In genomic region chr11:71999813-72000590, GRCh38 we compare ENCODE assay signal across 10 cellular contexts. TPM values are rescaled to one million over a fixed set of nuclear protein-coding genes. Genes with fewer than 3 reads are reported as not detected.
DNase-seq lines count a peak whose midpoint lies in the region; ATAC-seq, FAIRE-seq and TF ChIP-seq lines count a peak whose summit lies in the region.
"Had no signal": no experiment of that assay in that cellular context is flagged by ENCODE, and none has a peak within 500 bp of the region (broad histone marks: within the 10 kb centered on the region; RNA-seq: fewer than 3 reads in every experiment).

No MANE protein-coding gene starts in this region.

- CTCF ChIA-PET in activated CD8-positive, alpha-beta memory T cell treated with anti-CD3 and anti-CD28 coated beads, Interleukin-2, amount 10 ng/mL, durations not matched to agents 7 days and 5 days (lab: Charles Lee) = interaction anchor here (0.8 to 2.8 kb wide), 8 partner anchors 16 to 184 kb away, joined by 3 to 11 read pairs (median 4); no protein-coding TSS in a partner anchor

- H3K79me2 ChIP-seq in astrocyte (ENCODE audit: insufficient read depth, low read length) = peaks cover 6% of the 10 kb centered on the region

- H3K27ac Mint-ChIP-seq in activated CD8-positive, alpha-beta memory T cell treated with anti-CD3 and anti-CD28 coated beads, Interleukin-2, amount 10 ng/mL, durations not matched to agents 7 days and 5 days = peak overlapping the region; percentile 93
- peak overlapping the region; percentile 18 for H3K27ac Mint-ChIP-seq in astrocyte (ENCODE audit: unreplicated experiment)
- peak overlapping the region; percentile 40 for H3K27ac Mint-ChIP-seq in mesothelial cell of epicardium
- no peak overlapping the region for H3K27ac Mint-ChIP-seq in endodermal cell

- H3K27ac ChIP-seq in astrocyte (ENCODE audit: low read depth, low read length) (no peak overlapping the region), suprapubic skin (no peak overlapping the region), endodermal cell (ENCODE audit: low read depth, low read length) (no peak overlapping the region)

- no peak for ATAC-seq in activated CD8-positive, alpha-beta memory T cell treated with anti-CD3 and anti-CD28 coated beads, Interleukin-2, amount 10 ng/mL, durations not matched to agents 7 days and 5 days
- no peak for ATAC-seq in GM19397 (IDR thresholded peaks at IDR 0.05; ENCODE audit: unreplicated experiment)

- FAIRE-seq in astrocyte (lab: Jason Lieb, UNC) = no peak
- FAIRE-seq: islet of Langerhans had no signal

- H3K27me3 Mint-ChIP-seq in activated CD8-positive, alpha-beta memory T cell treated with anti-CD3 and anti-CD28 coated beads, Interleukin-2, amount 10 ng/mL, durations not matched to agents 7 days and 5 days = no peaks in the 10 kb centered on the region
- no peaks in the 10 kb centered on the region for H3K27me3 Mint-ChIP-seq in astrocyte (ENCODE audit: low read depth, unreplicated experiment)
- no peaks in the 10 kb centered on the region for H3K27me3 Mint-ChIP-seq in mesothelial cell of epicardium (ENCODE audit: low read depth)
- H3K27me3 Mint-ChIP-seq in endodermal cell (ENCODE audit: insufficient read depth) = no peaks in the 10 kb centered on the region

- H4K20me1 ChIP-seq in astrocyte (ENCODE audit: insufficient read depth, low read length) = peaks cover 85% of the 10 kb centered on the region

- H2AFZ ChIP-seq in astrocyte (ENCODE audit: low read depth, low read length) = no peak overlapping the region

- DNase-seq in activated CD8-positive, alpha-beta memory T cell treated with anti-CD3 and anti-CD28 coated beads, Interleukin-2, amount 10 ng/mL, durations not matched to agents 7 days and 5 days = no peak
- DNase-seq in activated CD8-positive, alpha-beta memory T cell treated with anti-CD3 and anti-CD28 coated beads for 24 hours = no peak
- DNase-seq in astrocyte (ENCODE audit: low read depth) = no peak
- DNase-seq in mesothelial cell of epicardium (ENCODE audit: low spot score in 2 of 2, unreplicated experiment in 2 of 2) = no peak
- DNase-seq in suprapubic skin (ENCODE audit: low spot score in 2 of 2) = no peak
- no peak for DNase-seq in endodermal cell
- DNase-seq in activated CD4-positive, CD25-positive, alpha-beta regulatory T cell treated with anti-CD3 and anti-CD28 coated beads, Interleukin-2, amount 50 U/mL, for 72 hours = no peak
- DNase-seq: central memory CD4-positive, alpha-beta T cell had no signal

- no peak overlapping the region for H3K4me2 ChIP-seq in astrocyte (ENCODE audit: low read length)

- no peak overlapping the region for H3K4me3 Mint-ChIP-seq in activated CD8-positive, alpha-beta memory T cell treated with anti-CD3 and anti-CD28 coated beads, Interleukin-2, amount 10 ng/mL, durations not matched to agents 7 days and 5 days
- H3K4me3 Mint-ChIP-seq in astrocyte (ENCODE audit: unreplicated experiment) (peak overlapping the region; percentile 42), mesothelial cell of epicardium (no peak overlapping the region), endodermal cell (no peak overlapping the region)

- H3K27me3 ChIP-seq in astrocyte (ENCODE audit: insufficient read depth, low read length) = no peaks in the 10 kb centered on the region
- no peaks in the 10 kb centered on the region for H3K27me3 ChIP-seq in suprapubic skin
- H3K27me3 ChIP-seq in endodermal cell (ENCODE audit: control insufficient read depth, insufficient read depth, low read length, poor library complexity, severe bottlenecking) = no peaks in the 10 kb centered on the region

- no peak for TF ChIP-seq EP300 in suprapubic skin (IDR thresholded peaks at IDR 0.05)

- H3K36me3 ChIP-seq in astrocyte (ENCODE audit: insufficient read depth, low read length) = peaks cover 33% of the 10 kb centered on the region
- peaks cover 53% of the 10 kb centered on the region for H3K36me3 ChIP-seq in suprapubic skin
- peaks cover 37% of the 10 kb centered on the region for H3K36me3 ChIP-seq in endodermal cell (ENCODE audit: control insufficient read depth, insufficient read depth, low read length)

- WGBS in suprapubic skin = 63% methylated on average over 14 of the region's 14 CpGs
- 94 to 95% methylated on average over 10 to 14 of the region's 14 CpGs for WGBS in endodermal cell (ENCODE audit: insufficient coverage in 1 of 2, insufficient read length in 1 of 2), 2 experiments

- peaks cover 19% of the 10 kb centered on the region for H3K4me1 Mint-ChIP-seq in activated CD8-positive, alpha-beta memory T cell treated with anti-CD3 and anti-CD28 coated beads, Interleukin-2, amount 10 ng/mL, durations not matched to agents 7 days and 5 days
- peaks cover 28% of the 10 kb centered on the region for H3K4me1 Mint-ChIP-seq in astrocyte (ENCODE audit: low read depth, unreplicated experiment)
- H3K4me1 Mint-ChIP-seq in mesothelial cell of epicardium = peaks cover 15% of the 10 kb centered on the region
- H3K4me1 Mint-ChIP-seq in endodermal cell = peaks cover 6% of the 10 kb centered on the region

- H3K36me3 Mint-ChIP-seq in activated CD8-positive, alpha-beta memory T cell treated with anti-CD3 and anti-CD28 coated beads, Interleukin-2, amount 10 ng/mL, durations not matched to agents 7 days and 5 days = peaks cover 8% of the 10 kb centered on the region
- H3K36me3 Mint-ChIP-seq in astrocyte (ENCODE audit: low read depth, unreplicated experiment) (peaks cover 42% of the 10 kb centered on the region), mesothelial cell of epicardium (peaks cover 12% of the 10 kb centered on the region), endodermal cell (ENCODE audit: low read depth) (peaks cover 42% of the 10 kb centered on the region)

- no peaks in the 10 kb centered on the region for H3K4me1 ChIP-seq in astrocyte (ENCODE audit: insufficient read depth, low read length)
- H3K4me1 ChIP-seq in suprapubic skin = peaks cover 20% of the 10 kb centered on the region
- peaks cover 12% of the 10 kb centered on the region for H3K4me1 ChIP-seq in endodermal cell (ENCODE audit: control insufficient read depth, insufficient read depth, low read length)

- H3K9me3 ChIP-seq in astrocyte (ENCODE audit: insufficient read depth, low read depth, low read length) (no peaks in the 10 kb centered on the region), suprapubic skin (no peaks in the 10 kb centered on the region), endodermal cell (ENCODE audit: control insufficient read depth, low read length) (no peaks in the 10 kb centered on the region)

- no peak overlapping the region for H3K9ac ChIP-seq in astrocyte (ENCODE audit: low read length)
- H3K9ac ChIP-seq in endodermal cell (ENCODE audit: extremely low read depth, low read length, poor library complexity, severe bottlenecking) = no peak overlapping the region

- no peak for TF ChIP-seq POLR2A in suprapubic skin (IDR thresholded peaks at IDR 0.05)

- H3K4me3 ChIP-seq in astrocyte (ENCODE audit: insufficient read depth, low read depth, low read length) = no peak overlapping the region
- peak overlapping the region; percentile 34 for H3K4me3 ChIP-seq in suprapubic skin
- no peak overlapping the region for H3K4me3 ChIP-seq in endodermal cell (ENCODE audit: low read length)

- no peaks in the 10 kb centered on the region for H3K9me3 Mint-ChIP-seq in activated CD8-positive, alpha-beta memory T cell treated with anti-CD3 and anti-CD28 coated beads, Interleukin-2, amount 10 ng/mL, durations not matched to agents 7 days and 5 days (ENCODE audit: low read depth)
- H3K9me3 Mint-ChIP-seq in astrocyte (ENCODE audit: unreplicated experiment) (peaks cover 2% of the 10 kb centered on the region), mesothelial cell of epicardium (no peaks in the 10 kb centered on the region), endodermal cell (no peaks in the 10 kb centered on the region)

- TF ChIP-seq CTCF in astrocyte (IDR thresholded peaks at IDR 0.05; ENCODE audit: insufficient read depth, low read depth, low read length) = no peak
- TF ChIP-seq CTCF in mesothelial cell of epicardium (IDR thresholded peaks at IDR 0.05; ENCODE audit: unreplicated experiment) = no peak
- TF ChIP-seq CTCF in suprapubic skin (IDR thresholded peaks at IDR 0.05) = no peak
- TF ChIP-seq CTCF in endodermal cell (conservative IDR thresholded peaks at IDR 0.05) = no peak

RNA-seq across cellular contexts. Expression of gene IL18BP, which starts 1.3 kb away (rescaled TPM):
- total RNA-seq in activated CD8-positive, alpha-beta memory T cell treated with anti-CD3 and anti-CD28 coated beads, Interleukin-2, amount 10 ng/mL, durations not matched to agents 7 days and 5 days = 10 to 100 TPM in 1 of 2 experiments, 1 to 10 TPM in 1; 7.0 to 11.2 TPM
- total RNA-seq in astrocyte (14.1 and 15.2 TPM in 2 replicates), mesothelial cell of epicardium (18.4 to 20.9 TPM (median 18.6 TPM) in 3 replicates), suprapubic skin (10 to 100 TPM in 1 of 4 donors, 1 to 10 TPM in 3; 2.9 to 18.6 (median 7.2) TPM), endodermal cell (10 to 100 TPM; 10.8 to 13.0 TPM)
- 7.2 TPM for polyA plus RNA-seq in endodermal cell (2013, experiment 1 of 2)
- 7.8 TPM for polyA plus RNA-seq in endodermal cell (2013, experiment 2 of 2)
